Comparison of ENCODE assay signal across 6 cellular contexts in genomic region chr11:96707273-96707672, GRCh38.
"Had no signal": no experiment of that assay in that cellular context is flagged by ENCODE, and none has a peak within 500 bp of the region (broad histone marks: within the 10 kb centered on the region; RNA-seq: fewer than 3 reads in every experiment).

No MANE protein-coding gene starts in this region.

- H3K4me3 Mint-ChIP-seq: GM23338, H9, IgD-negative memory B cell had no signal

- H3K27ac ChIP-seq: HL-60 had no signal

- H3K36me3 Mint-ChIP-seq: IgD-negative memory B cell had no signal

- ATAC-seq: GM23338, HepG2 had no signal

- H3K4me1 Mint-ChIP-seq: IgD-negative memory B cell had no signal

- H3K4me3 ChIP-seq: GM23338 had no signal

- H3K9me3 Mint-ChIP-seq: GM23338, H9 had no signal

- DNase-seq: H9, HCEC 1CT had no signal

- H3K27ac Mint-ChIP-seq: GM23338, H9 had no signal

- H3K27me3 Mint-ChIP-seq: IgD-negative memory B cell had no signal
